ENCODE assay signal across 17 cellular contexts in genomic region chr6:10890151-10890550, GRCh38. TPM values are rescaled to one million over a fixed set of nuclear protein-coding genes. Genes with fewer than 3 reads are reported as not detected.
DNase-seq lines count a peak whose midpoint lies in the region; ATAC-seq and TF ChIP-seq lines count a peak whose summit lies in the region.
"Had no signal": no experiment of that assay in that cellular context is flagged by ENCODE, and none has a peak within 500 bp of the region (broad histone marks: within the 10 kb centered on the region; RNA-seq: fewer than 3 reads in every experiment).

No MANE protein-coding gene starts in this region.

- H3K27me3 Mint-ChIP-seq in neural crest cell (ENCODE audit: low read depth) = peaks cover 28% of the 10 kb centered on the region

- TF ChIP-seq POLR2A in suprapubic skin (IDR thresholded peaks at IDR 0.05) = no peak

- no peak overlapping the region for H3K4me3 ChIP-seq in HEK293 (ENCODE audit: low read depth, low read length)
- no peak overlapping the region for H3K4me3 ChIP-seq in OCI-LY7 (ENCODE audit: low read depth, low read length, poor library complexity, severe bottlenecking)
- H3K4me3 ChIP-seq in suprapubic skin = no peak overlapping the region
- H3K4me3 ChIP-seq: GM23248 had no signal

- peaks cover 34% of the 10 kb centered on the region for H3K27me3 ChIP-seq in suprapubic skin

- H3K4me3 Mint-ChIP-seq in neural crest cell = peak overlapping the region; percentile 42
- H3K4me3 Mint-ChIP-seq: B cell; CD8-positive, alpha-beta T cell had no signal

- H3K9me3 ChIP-seq in HEK293 (ENCODE audit: control insufficient read depth, insufficient read depth, low read depth, low read length) = no peaks in the 10 kb centered on the region
- H3K9me3 ChIP-seq in OCI-LY7 (ENCODE audit: low read length) = peaks cover 12% of the 10 kb centered on the region; the same call in 1 of the 2 replicates
- H3K9me3 ChIP-seq in suprapubic skin = no peaks in the 10 kb centered on the region

- H3K27ac ChIP-seq in HEK293 (ENCODE audit: extremely low read depth, low read depth, low read length) (no peak overlapping the region), OCI-LY7 (ENCODE audit: low read depth, low read length, poor library complexity, severe bottlenecking) (no peak overlapping the region), suprapubic skin (no peak overlapping the region)
- H3K27ac ChIP-seq: C4-2B, GM23248 had no signal

- BruUV-seq in OCI-LY7 (replicated peaks; lab: Mats Ljungman, UMichigan) = no TSS peak

- WGBS in suprapubic skin = 94% methylated on average over 1 of the region's 1 CpG

- no peak for TF ChIP-seq EP300 in suprapubic skin (IDR thresholded peaks at IDR 0.05)

- H3K4me1 ChIP-seq in HEK293 (ENCODE audit: control insufficient read depth, insufficient read depth, low read length) = no peaks in the 10 kb centered on the region
- H3K4me1 ChIP-seq in OCI-LY7 (ENCODE audit: insufficient read depth, low read length, poor library complexity, severe bottlenecking) = peaks cover 15% of the 10 kb centered on the region
- H3K4me1 ChIP-seq in suprapubic skin = peaks cover 16% of the 10 kb centered on the region
- H3K4me1 ChIP-seq: Caco-2 had no signal

- no peak overlapping the region; the same call in 1 of the 2 replicates for H2AFZ ChIP-seq in OCI-LY7 (ENCODE audit: low read length)
- H2AFZ ChIP-seq: GM23248 had no signal

- DNase-seq in CD1c-positive myeloid dendritic cell (ENCODE audit: extremely low spot score) (peak; percentile 19), OCI-LY7 (ENCODE audit: low spot score) (no peak), neural crest cell (ENCODE audit: low read depth, low spot score) (no peak), suprapubic skin (ENCODE audit: low spot score in 2 of 2) (no peak), LoVo (ENCODE audit: low spot score) (no peak)
- DNase-seq: Caco-2; CD8-positive, alpha-beta T cell; DND-41; GDM1; GM23248 had no signal

- 0 out of 2 replicates have a peak overlapping the region, but pooled peaks have one; percentile 64 for H3K4me2 ChIP-seq in OCI-LY7 (ENCODE audit: low read length)

- no peaks in the 10 kb centered on the region for H4K20me1 ChIP-seq in OCI-LY7 (ENCODE audit: insufficient read depth, low read length)

- no peak overlapping the region for H3K27ac Mint-ChIP-seq in neural crest cell (ENCODE audit: unreplicated experiment)
- H3K27ac Mint-ChIP-seq: CD8-positive, alpha-beta T cell had no signal

- CTCF ChIA-PET in HEK293 (lab: Yijun Ruan, JAX) (interaction anchor here (0.7 kb wide), 1 partner anchor 424 kb away, joined by 3 read pairs; no protein-coding TSS in a partner anchor), OCI-LY7 (lab: Charles Lee; ENCODE audit: unreplicated experiment) (no interaction called here)

- POLR2A ChIA-PET in HEK293 (lab: Yijun Ruan, JAX) = interaction anchor here (0.7 kb wide), 1 partner anchor 55 kb away, joined by 8 read pairs; no protein-coding TSS in a partner anchor
- POLR2A ChIA-PET in OCI-LY7 (lab: Charles Lee) = interaction anchor here (0.6 to 4.8 kb wide), 5 partner anchors 10 to 575 kb away, joined by 3 to 48 read pairs (median 4); no protein-coding TSS in a partner anchor

- no peaks in the 10 kb centered on the region for H3K9me2 ChIP-seq in OCI-LY7 (ENCODE audit: insufficient read depth, low read length)

- H3K9me3 Mint-ChIP-seq in neural crest cell = peaks cover 9% of the 10 kb centered on the region
- H3K9me3 Mint-ChIP-seq: CD8-positive, alpha-beta T cell; IgD-negative memory B cell had no signal

- no peak for TF ChIP-seq CTCF in HEK293 (tag by site-specific recombination; IDR thresholded peaks at IDR 0.05)
- no peak for TF ChIP-seq CTCF in OCI-LY7 (conservative IDR thresholded peaks at IDR 0.05; ENCODE audit: low read length)
- no peak for TF ChIP-seq CTCF in neural crest cell (conservative IDR thresholded peaks at IDR 0.05)
- TF ChIP-seq CTCF in suprapubic skin (IDR thresholded peaks at IDR 0.05) = no peak

- H3K36me3 Mint-ChIP-seq in neural crest cell (ENCODE audit: low read depth) = peaks cover 6% of the 10 kb centered on the region
- H3K36me3 Mint-ChIP-seq: CD8-positive, alpha-beta T cell had no signal

- ATAC-seq in GM21576 (IDR thresholded peaks at IDR 0.05; ENCODE audit: unreplicated experiment) = no peak
- ATAC-seq: CD8-positive, alpha-beta T cell; HCT116 had no signal

- peaks cover 16% of the 10 kb centered on the region for H3K4me1 Mint-ChIP-seq in neural crest cell

- H3K79me2 ChIP-seq in OCI-LY7 (ENCODE audit: insufficient read depth, low read depth, low read length) = no peaks in the 10 kb centered on the region

- intact Hi-C loops in OCI-LY7 (cut with micrococcal nuclease; ENCODE audit: unreplicated experiment) = no loop called here

- H3K36me3 ChIP-seq in HEK293 (ENCODE audit: control insufficient read depth in 2 of 2, insufficient read depth in 1 of 2, low read length in 2 of 2) (peaks cover 0 to 5% of the 10 kb centered on the region in 2 experiments; a peak in 1 of 3 replicates), OCI-LY7 (ENCODE audit: insufficient read depth, low read length) (no peaks in the 10 kb centered on the region), suprapubic skin (no peaks in the 10 kb centered on the region)

TF ChIP-seq in HEK293, 187 proteins besides CTCF, POLR2A, EP300 and RAD21:
- TF ChIP-seq ZNF701 (tag by site-specific recombination; IDR thresholded peaks at IDR 0.05) (no peak), ZNF140 (tag by site-specific recombination; IDR thresholded peaks at IDR 0.05) (peak; percentile 39; the same call in 1 of the 2 replicates), PRDM10 (tag by site-specific recombination; IDR thresholded peaks at IDR 0.05) (no peak)

RNA-seq across cellular contexts. Expression of gene SYCP2L, which starts 3.3 kb away (rescaled TPM):
- total RNA-seq in OCI-LY7 (2014; rRNA removed; shearing (Covaris generic)) = 0.15 and 1.4 TPM in 2 replicates
- 1.3 and 2.0 TPM in 2 replicates for total RNA-seq in OCI-LY7 (2022)
- 5.6 and 9.9 TPM in 2 replicates for total RNA-seq in neural crest cell
- total RNA-seq in suprapubic skin = 1 to 10 TPM in 1 of 4 donors, under 1 TPM in 2, not detected in 1; 0.44 to 5.2 (median 0.49) TPM
- total RNA-seq: B cell; CD8-positive, alpha-beta T cell; GM23248; HT1080 had no signal

RNA-seq across cellular contexts. Expression of gene GCM2, which starts 8.3 kb away (rescaled TPM):
- not detected in 2 replicates for total RNA-seq in OCI-LY7 (2014; rRNA removed; shearing (Covaris generic))
- total RNA-seq in OCI-LY7 (2022) (not detected in 2 replicates), neural crest cell (not detected in 2 replicates), suprapubic skin (not detected)
- total RNA-seq: B cell; Caco-2; CD8-positive, alpha-beta T cell; GM23248; HT1080 had no signal

RNA-seq across cellular contexts. Expression of gene MAK, which starts 51.8 kb away (rescaled TPM):
- not detected in 2 replicates for total RNA-seq in OCI-LY7 (2014; rRNA removed; shearing (Covaris generic))
- total RNA-seq in OCI-LY7 (2022) = 0.10 and 0.18 TPM in 2 replicates
- 0.93 and 1.1 TPM in 2 replicates for total RNA-seq in neural crest cell
- total RNA-seq in suprapubic skin = under 1 TPM in 2 of 4 donors, not detected in 2; 0.26 to 0.49 TPM
- total RNA-seq: B cell, GM23248, HT1080 had no signal
